8 cellular contexts compared by ENCODE assay signal in the genomic region with DNA sequence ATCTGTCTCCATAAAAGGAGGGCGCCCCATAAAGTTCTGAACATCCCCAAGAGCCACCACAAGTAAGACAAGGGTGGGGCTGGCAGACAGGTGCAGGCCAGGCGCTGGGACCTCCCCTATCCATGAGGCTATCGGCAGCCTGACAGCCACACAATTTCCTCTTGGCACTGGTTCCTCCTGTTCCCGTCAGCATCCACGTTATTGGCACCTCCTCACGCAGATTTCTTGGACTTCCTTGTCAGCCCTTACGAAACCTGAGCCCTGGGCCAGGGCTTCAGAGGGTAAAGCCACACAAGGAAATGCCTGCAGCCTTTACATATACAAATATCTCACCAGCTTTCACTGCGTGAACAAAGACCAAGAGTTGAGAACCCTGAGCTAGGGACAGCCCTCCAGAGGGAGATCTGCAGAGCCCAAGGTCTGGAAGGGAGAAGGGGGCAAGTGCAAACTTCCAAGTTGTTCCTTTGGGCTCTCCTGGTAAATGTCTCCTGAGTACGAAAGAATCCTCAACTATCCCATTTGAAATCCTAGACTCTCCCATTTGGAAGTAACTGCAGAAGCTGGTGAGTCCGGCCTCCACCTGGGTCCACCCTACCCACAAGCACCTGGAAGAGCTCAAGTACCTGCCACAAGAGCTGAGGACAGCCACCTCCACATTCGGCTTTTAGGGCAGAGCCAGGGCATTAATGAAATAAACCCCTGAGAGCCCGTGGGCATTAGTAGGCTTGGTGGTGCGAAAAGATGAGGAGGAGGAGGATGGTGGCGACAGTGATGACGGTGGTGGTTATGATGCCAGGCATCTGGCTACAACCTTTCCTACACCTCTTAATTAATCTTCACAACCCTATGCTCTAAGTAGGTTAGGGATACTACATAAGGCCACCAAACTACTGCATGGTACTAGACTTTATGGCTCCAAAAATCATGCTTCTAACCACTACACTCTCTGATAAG. TPM values are rescaled to one million over a fixed set of nuclear protein-coding genes. Genes with fewer than 3 reads are reported as not detected.
DNase-seq lines count a peak whose midpoint lies in the region; ATAC-seq lines count a peak whose summit lies in the region.

No MANE protein-coding gene starts in this region.

- peaks cover 79% of the 10 kb centered on the region for H3K4me1 Mint-ChIP-seq in activated CD8-positive, alpha-beta memory T cell treated with anti-CD3 and anti-CD28 coated beads, Interleukin-2, amount 10 ng/mL, durations not matched to agents 7 days and 5 days
- H3K4me1 Mint-ChIP-seq in stimulated activated naive CD8-positive, alpha-beta T cell treated with anti-CD3 and anti-CD28 coated beads, Interleukin-15, amount 100 ng/mL, for 72 hours: peaks cover 94% of the 10 kb centered on the region

- no peaks in the 10 kb centered on the region for H3K36me3 Mint-ChIP-seq in activated CD8-positive, alpha-beta memory T cell treated with anti-CD3 and anti-CD28 coated beads, Interleukin-2, amount 10 ng/mL, durations not matched to agents 7 days and 5 days

- peak; percentile 1 for ATAC-seq in activated CD8-positive, alpha-beta memory T cell treated with anti-CD3 and anti-CD28 coated beads, Interleukin-2, amount 10 ng/mL, durations not matched to agents 7 days and 5 days
- peak; percentile 34 for ATAC-seq in HG03354 (IDR thresholded peaks at IDR 0.05; ENCODE audit: poor library complexity, severe bottlenecking, unreplicated experiment)
- no peak for ATAC-seq in stimulated activated naive CD8-positive, alpha-beta T cell treated with anti-CD3 and anti-CD28 coated beads, Interleukin-15, amount 100 ng/mL, for 72 hours

- peak overlapping the region; percentile 87 for H3K27ac Mint-ChIP-seq in activated CD8-positive, alpha-beta memory T cell treated with anti-CD3 and anti-CD28 coated beads, Interleukin-2, amount 10 ng/mL, durations not matched to agents 7 days and 5 days
- H3K27ac Mint-ChIP-seq in stimulated activated naive CD8-positive, alpha-beta T cell treated with anti-CD3 and anti-CD28 coated beads, Interleukin-15, amount 100 ng/mL, for 72 hours: peak overlapping the region; percentile 86 to 89

- H3K9me3 Mint-ChIP-seq in activated CD8-positive, alpha-beta memory T cell treated with anti-CD3 and anti-CD28 coated beads, Interleukin-2, amount 10 ng/mL, durations not matched to agents 7 days and 5 days (ENCODE audit: low read depth): no peaks in the 10 kb centered on the region
- H3K9me3 Mint-ChIP-seq in stimulated activated naive CD8-positive, alpha-beta T cell treated with anti-CD3 and anti-CD28 coated beads, Interleukin-15, amount 100 ng/mL, for 72 hours: no peaks in the 10 kb centered on the region

- peak; percentile 61 for DNase-seq in activated CD8-positive, alpha-beta memory T cell treated with anti-CD3 and anti-CD28 coated beads, Interleukin-2, amount 10 ng/mL, durations not matched to agents 7 days and 5 days
- DNase-seq in activated CD8-positive, alpha-beta memory T cell treated with anti-CD3 and anti-CD28 coated beads, Interleukin-2, amount 50 U/mL, for 48 hours: no peak
- DNase-seq in activated CD4-positive, alpha-beta T cell treated with anti-CD3 and anti-CD28 coated beads for 48 hours: peak; percentile 25
- DNase-seq in fibroblast of the conjunctiva (ENCODE audit: low read depth): peak; percentile 58
- DNase-seq in stimulated activated naive CD8-positive, alpha-beta T cell treated with anti-CD3 and anti-CD28 coated beads, Interleukin-15, amount 100 ng/mL, for 72 hours: no peak
- no peak for DNase-seq in stimulated activated CD4-positive, alpha-beta T cell treated with anti-CD3 and anti-CD28 coated beads, Interleukin-12 subunit alpha, Interleukin-12 subunit beta, amount 100 ng/mL, for 4 hours
- no peak for DNase-seq in iPS-NIHi7 (ENCODE audit: extremely low spot score)

- H3K27me3 Mint-ChIP-seq in activated CD8-positive, alpha-beta memory T cell treated with anti-CD3 and anti-CD28 coated beads, Interleukin-2, amount 10 ng/mL, durations not matched to agents 7 days and 5 days: no peaks in the 10 kb centered on the region
- no peaks in the 10 kb centered on the region for H3K27me3 Mint-ChIP-seq in stimulated activated naive CD8-positive, alpha-beta T cell treated with anti-CD3 and anti-CD28 coated beads, Interleukin-15, amount 100 ng/mL, for 72 hours

- H3K4me3 Mint-ChIP-seq in activated CD8-positive, alpha-beta memory T cell treated with anti-CD3 and anti-CD28 coated beads, Interleukin-2, amount 10 ng/mL, durations not matched to agents 7 days and 5 days: peak overlapping the region; percentile 67
- peak overlapping the region; percentile 68 to 73 for H3K4me3 Mint-ChIP-seq in stimulated activated naive CD8-positive, alpha-beta T cell treated with anti-CD3 and anti-CD28 coated beads, Interleukin-15, amount 100 ng/mL, for 72 hours

- CTCF ChIA-PET in activated CD8-positive, alpha-beta memory T cell treated with anti-CD3 and anti-CD28 coated beads, Interleukin-2, amount 10 ng/mL, durations not matched to agents 7 days and 5 days (lab: Charles Lee): interaction anchor here (0.8 to 2.2 kb wide), 4 partner anchors 9 to 39 kb away, joined by 3 to 12 read pairs (median 4); no protein-coding TSS in a partner anchor

RNA-seq across cellular contexts. Expression of a gene that starts 5.5 kb away (rescaled TPM):
- 10 to 100 TPM; 46.3 to 86.0 TPM for total RNA-seq in activated CD8-positive, alpha-beta memory T cell treated with anti-CD3 and anti-CD28 coated beads, Interleukin-2, amount 10 ng/mL, durations not matched to agents 7 days and 5 days

Comparison
In these comparisons a context has a peak if more than half of its experiments do, and no peak if none do; other contexts are left out.
1. DNase-seq: peak in activated CD8-positive, alpha-beta memory T cell treated with anti-CD3 and anti-CD28 coated beads, Interleukin-2, amount 10 ng/mL, durations not matched to agents 7 days and 5 days (single experiment), activated CD4-positive, alpha-beta T cell treated with anti-CD3 and anti-CD28 coated beads for 48 hours (single experiment) and fibroblast of the conjunctiva (single experiment); none in activated CD8-positive, alpha-beta memory T cell treated with anti-CD3 and anti-CD28 coated beads, Interleukin-2, amount 50 U/mL, for 48 hours (single experiment), stimulated activated naive CD8-positive, alpha-beta T cell treated with anti-CD3 and anti-CD28 coated beads, Interleukin-15, amount 100 ng/mL, for 72 hours (0 of 2), stimulated activated CD4-positive, alpha-beta T cell treated with anti-CD3 and anti-CD28 coated beads, Interleukin-12 subunit alpha, Interleukin-12 subunit beta, amount 100 ng/mL, for 4 hours (single experiment) and iPS-NIHi7 (single experiment).